ENCODE assay signal across 19 cellular contexts in genomic region chr5:42242829-42243485, GRCh38.
"Had no signal": no experiment of that assay in that cellular context is flagged by ENCODE, and none has a peak within 500 bp of the region (broad histone marks: within the 10 kb centered on the region; RNA-seq: fewer than 3 reads in every experiment).

No MANE protein-coding gene starts in this region.

- H3K27ac ChIP-seq: brain microvascular endothelial cell, esophagus muscularis mucosa, foreskin keratinocyte, heart right ventricle, suprapubic skin had no signal

- H3K9me3 Mint-ChIP-seq: activated naive CD8-positive, alpha-beta T cell treated with anti-CD3 and anti-CD28 coated beads for 36 hours; activated T-helper 1 cell treated with anti-CD3 and anti-CD28 coated beads, Interleukin-12 subunit alpha, Interleukin-12 subunit beta, Interleukin-2, Interleukin-4 antibody, amounts not matched to agents 30 ng/mL and 10 ng/mL and 1 ng/mL, durations not matched to agents 14 hours and 24 hours and 36 hours had no signal

- H3K36me3 Mint-ChIP-seq: activated naive CD8-positive, alpha-beta T cell treated with anti-CD3 and anti-CD28 coated beads for 36 hours; naive thymus-derived CD4-positive, alpha-beta T cell; T-cell had no signal

- H3K9me3 ChIP-seq: esophagus muscularis mucosa, heart right ventricle, mucosa of descending colon, suprapubic skin had no signal

- H3K27me3 ChIP-seq: brain microvascular endothelial cell, esophagus muscularis mucosa, foreskin keratinocyte, heart right ventricle, suprapubic skin had no signal

- H3K4me1 Mint-ChIP-seq: activated naive CD8-positive, alpha-beta T cell treated with anti-CD3 and anti-CD28 coated beads for 36 hours; naive thymus-derived CD4-positive, alpha-beta T cell; T-cell had no signal

- H3K4me1 ChIP-seq: esophagus muscularis mucosa, foreskin keratinocyte, suprapubic skin had no signal

- H3K27ac Mint-ChIP-seq: activated naive CD8-positive, alpha-beta T cell treated with anti-CD3 and anti-CD28 coated beads for 36 hours; activated T-helper 1 cell treated with anti-CD3 and anti-CD28 coated beads, Interleukin-12 subunit alpha, Interleukin-12 subunit beta, Interleukin-2, Interleukin-4 antibody, amounts not matched to agents 30 ng/mL and 10 ng/mL and 1 ng/mL, durations not matched to agents 14 hours and 24 hours and 36 hours; naive thymus-derived CD4-positive, alpha-beta T cell; T-cell had no signal

- H3K36me3 ChIP-seq: brain microvascular endothelial cell, esophagus muscularis mucosa, heart right ventricle, suprapubic skin had no signal

- H3K4me3 ChIP-seq: esophagus muscularis mucosa, heart right ventricle, mucosa of descending colon, smooth muscle cell, suprapubic skin had no signal

- H3K4me2 ChIP-seq: smooth muscle cell had no signal

- H3K27me3 Mint-ChIP-seq: T-cell had no signal

- H3K4me3 Mint-ChIP-seq: activated naive CD8-positive, alpha-beta T cell treated with anti-CD3 and anti-CD28 coated beads for 36 hours; activated T-helper 1 cell treated with anti-CD3 and anti-CD28 coated beads, Interleukin-12 subunit alpha, Interleukin-12 subunit beta, Interleukin-2, Interleukin-4 antibody, amounts not matched to agents 30 ng/mL and 10 ng/mL and 1 ng/mL, durations not matched to agents 14 hours and 24 hours and 36 hours; naive thymus-derived CD4-positive, alpha-beta T cell; T-cell had no signal

- DNase-seq: activated CD4-positive, alpha-beta T cell treated with anti-CD3 and anti-CD28 coated beads, Interleukin-2, amount 50 U/mL, for 1 hour; activated naive CD8-positive, alpha-beta T cell treated with anti-CD3 and anti-CD28 coated beads for 36 hours; brain microvascular endothelial cell; cortex of kidney; effector CD4-positive, alpha-beta T cell; heart right ventricle; left colon; mucosa of descending colon; naive thymus-derived CD4-positive, alpha-beta T cell; stimulated activated CD4-positive, alpha-beta T cell treated with anti-CD3 and anti-CD28 coated beads, Interleukin-4, amount 100 ng/mL, for 4 hours; stimulated activated CD8-positive, alpha-beta memory T cell treated with anti-CD3 and anti-CD28 coated beads, Interleukin-4, amount 100 ng/mL, for 48 hours; stimulated activated naive CD4-positive, alpha-beta T cell treated with Interleukin-2 at 50 U/mL for 16 hours; T-cell; T-helper 9 cell had no signal
